ENCODE assay signal across 8 cellular contexts in the genomic region with DNA sequence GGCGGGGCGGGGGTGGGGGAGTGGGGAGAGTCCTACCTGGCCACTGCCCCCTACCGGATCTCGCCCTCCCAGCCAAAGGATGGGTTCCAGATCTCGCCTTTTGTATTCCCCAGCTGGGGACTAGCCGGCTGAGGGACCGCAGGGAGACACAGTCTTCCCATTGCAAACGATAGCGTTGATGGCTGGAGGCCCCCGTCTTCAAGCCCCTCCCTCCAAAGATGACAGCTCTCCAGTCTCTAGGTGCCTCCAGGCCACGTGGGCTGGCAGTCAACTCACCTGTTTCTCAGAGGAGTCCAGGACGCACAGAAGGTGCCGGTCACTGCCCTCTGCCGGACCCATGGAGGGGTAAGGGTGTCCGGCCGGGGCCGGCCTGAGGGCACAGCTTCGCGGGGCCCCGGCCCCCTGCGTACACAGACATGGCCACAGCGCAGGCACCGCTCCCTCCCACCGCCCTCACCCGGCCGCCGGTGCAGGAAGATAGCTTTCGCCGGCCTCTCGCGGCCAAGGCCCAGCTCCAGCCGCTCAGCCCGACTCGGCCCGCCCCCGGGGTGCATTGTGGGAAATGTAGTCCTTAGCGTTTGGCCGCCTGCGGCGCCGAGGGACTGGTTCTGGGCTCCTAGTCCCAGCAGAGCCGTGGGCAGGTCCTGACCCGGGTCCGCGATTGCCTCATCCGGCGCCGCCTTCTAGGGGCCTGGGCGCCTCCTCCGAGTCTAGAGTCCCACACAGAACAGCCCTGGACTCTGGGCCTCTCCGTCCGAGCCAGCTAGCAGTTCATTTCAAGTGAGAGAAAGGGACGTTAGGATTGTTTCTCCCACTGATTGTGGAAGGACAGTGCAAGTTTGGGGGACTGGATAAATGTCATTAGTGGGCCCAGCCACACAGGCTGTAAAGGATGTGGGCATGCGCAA. TPM values are rescaled to one million over a fixed set of nuclear protein-coding genes. Genes with fewer than 3 reads are reported as not detected.
DNase-seq lines count a peak whose midpoint lies in the region; ATAC-seq, FAIRE-seq and TF ChIP-seq lines count a peak whose summit lies in the region.

A gene with protein sequence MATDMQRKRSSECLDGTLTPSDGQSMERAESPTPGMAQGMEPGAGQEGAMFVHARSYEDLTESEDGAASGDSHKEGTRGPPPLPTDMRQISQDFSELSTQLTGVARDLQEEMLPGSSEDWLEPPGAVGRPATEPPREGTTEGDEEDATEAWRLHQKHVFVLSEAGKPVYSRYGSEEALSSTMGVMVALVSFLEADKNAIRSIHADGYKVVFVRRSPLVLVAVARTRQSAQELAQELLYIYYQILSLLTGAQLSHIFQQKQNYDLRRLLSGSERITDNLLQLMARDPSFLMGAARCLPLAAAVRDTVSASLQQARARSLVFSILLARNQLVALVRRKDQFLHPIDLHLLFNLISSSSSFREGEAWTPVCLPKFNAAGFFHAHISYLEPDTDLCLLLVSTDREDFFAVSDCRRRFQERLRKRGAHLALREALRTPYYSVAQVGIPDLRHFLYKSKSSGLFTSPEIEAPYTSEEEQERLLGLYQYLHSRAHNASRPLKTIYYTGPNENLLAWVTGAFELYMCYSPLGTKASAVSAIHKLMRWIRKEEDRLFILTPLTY (minus strand): TSS at position 479 of the 908 bp plus-strand sequence. CDS start 16,465 bp downstream, outside the sequence.

- intact Hi-C loops in left ventricle myocardium inferior (cut with micrococcal nuclease) (no loop called here), psoas muscle (cut with DNase I) (no loop called here)

- WGBS in psoas muscle, 3 donors: 1 to 2% (median 1%) methylated on average over 45 to 54 of the region's 54 CpGs

- H3K9me3 ChIP-seq in left ventricle myocardium inferior (replicated peaks): no peaks in the 10 kb centered on the region
- H3K9me3 ChIP-seq in psoas muscle: no peaks in the 10 kb centered on the region

- TF ChIP-seq CTCF in left ventricle myocardium inferior (IDR thresholded peaks at IDR 0.05; ENCODE audit: borderline replicate concordance): peak; percentile 46
- peak; percentile 24 for TF ChIP-seq CTCF in psoas muscle (IDR thresholded peaks at IDR 0.05)

- peak; percentile 81 for FAIRE-seq in GM12892 (lab: Jason Lieb, UNC)
- no peak for FAIRE-seq in urothelium cell line (lab: Jason Lieb, UNC)

- peak within 1 kb of the TSS; percentile 61 for H3K27ac Mint-ChIP-seq in T-helper 1 cell treated with Interleukin-12 subunit alpha and Interleukin-12 subunit beta and Interleukin-4 antibody, amounts not matched to agents 30 μg/mL and 1 μg/mL, for 36 hours

- peak within 1 kb of the TSS; percentile 81 for H3K4me3 Mint-ChIP-seq in T-helper 1 cell treated with Interleukin-12 subunit alpha and Interleukin-12 subunit beta and Interleukin-4 antibody, amounts not matched to agents 30 μg/mL and 1 μg/mL, for 36 hours

- H3K4me1 Mint-ChIP-seq in T-helper 1 cell treated with Interleukin-12 subunit alpha and Interleukin-12 subunit beta and Interleukin-4 antibody, amounts not matched to agents 30 μg/mL and 1 μg/mL, for 36 hours (ENCODE audit: low read depth): peaks cover 14% of the 10 kb centered on the region

- H3K27ac ChIP-seq in left ventricle myocardium inferior (replicated peaks) (peak within 1 kb of the TSS; percentile 91), psoas muscle (peak within 1 kb of the TSS; percentile 93)

- ATAC-seq in HG02759 (IDR thresholded peaks at IDR 0.05; ENCODE audit: unreplicated experiment): peak; percentile 97
- peak; percentile 97 to 99 (median 98) for ATAC-seq in psoas muscle

- no peaks in the 10 kb centered on the region for H3K9me3 Mint-ChIP-seq in T-helper 1 cell treated with Interleukin-12 subunit alpha and Interleukin-12 subunit beta and Interleukin-4 antibody, amounts not matched to agents 30 μg/mL and 1 μg/mL, for 36 hours

- TF ChIP-seq POLR2A in GM12892 (IDR thresholded peaks at IDR 0.05; ENCODE audit: low read depth, low read length): peak; percentile 66; the same call in 1 of the 2 replicates

- H3K4me1 ChIP-seq in left ventricle myocardium inferior: peaks cover 35% of the 10 kb centered on the region
- H3K4me1 ChIP-seq in psoas muscle: peaks cover 28% of the 10 kb centered on the region

- no peaks in the 10 kb centered on the region for H3K36me3 ChIP-seq in left ventricle myocardium inferior
- no peaks in the 10 kb centered on the region for H3K36me3 ChIP-seq in psoas muscle (ENCODE audit: insufficient read depth in 1 of 2, low read depth in 1 of 2)

- H3K27me3 Mint-ChIP-seq in T-helper 1 cell treated with Interleukin-12 subunit alpha and Interleukin-12 subunit beta and Interleukin-4 antibody, amounts not matched to agents 30 μg/mL and 1 μg/mL, for 36 hours (ENCODE audit: low read depth): no peaks in the 10 kb centered on the region

- peaks cover 4% of the 10 kb centered on the region for H3K36me3 Mint-ChIP-seq in T-helper 1 cell treated with Interleukin-12 subunit alpha and Interleukin-12 subunit beta and Interleukin-4 antibody, amounts not matched to agents 30 μg/mL and 1 μg/mL, for 36 hours (ENCODE audit: low read depth)

- H3K4me3 ChIP-seq in left ventricle myocardium inferior (peak within 1 kb of the TSS; percentile 88), psoas muscle (peak within 1 kb of the TSS; percentile 84)

- H3K27me3 ChIP-seq in left ventricle myocardium inferior (ENCODE audit: low read depth) (no peaks in the 10 kb centered on the region), psoas muscle (ENCODE audit: insufficient read depth in 3 of 3, low read length in 2 of 3) (no peaks in the 10 kb centered on the region)

- peak; percentile 89 for DNase-seq in GM12892 (ENCODE audit: insufficient read length)
- DNase-seq in NCI-H128 (lab: John Stamatoyannopoulos, UW; ENCODE audit: unreplicated experiment): peak; percentile 55
- DNase-seq in amygdala (lab: John Stamatoyannopoulos, UW): peak; percentile 60 to 94 (median 84)
- DNase-seq in left ventricle myocardium inferior: peak; percentile 98
- DNase-seq in psoas muscle: peak; percentile 98
- peak; percentile 95 for DNase-seq in urothelium cell line (ENCODE audit: low spot score)

RNA-seq across cellular contexts. Expression of the gene that starts here (rescaled TPM):
- polyA plus RNA-seq in GM12892 (2012; ENCODE audit: missing spikeins): 2.2 TPM
- total RNA-seq in left ventricle myocardium inferior: 8.4 TPM
- total RNA-seq in psoas muscle: 10 to 100 TPM; 13.7 to 15.9 (median 15.0) TPM
- 10 to 100 TPM; 19.3 to 37.8 (median 28.3) TPM for polyA plus RNA-seq in psoas muscle

Comparison
In these comparisons a context has a peak if more than half of its experiments do, and no peak if none do; other contexts are left out.
1. Peak in every context shown above with its lines: DNase-seq, ATAC-seq, H3K4me3 ChIP-seq and H3K27ac ChIP-seq.